In the genomic region with DNA sequence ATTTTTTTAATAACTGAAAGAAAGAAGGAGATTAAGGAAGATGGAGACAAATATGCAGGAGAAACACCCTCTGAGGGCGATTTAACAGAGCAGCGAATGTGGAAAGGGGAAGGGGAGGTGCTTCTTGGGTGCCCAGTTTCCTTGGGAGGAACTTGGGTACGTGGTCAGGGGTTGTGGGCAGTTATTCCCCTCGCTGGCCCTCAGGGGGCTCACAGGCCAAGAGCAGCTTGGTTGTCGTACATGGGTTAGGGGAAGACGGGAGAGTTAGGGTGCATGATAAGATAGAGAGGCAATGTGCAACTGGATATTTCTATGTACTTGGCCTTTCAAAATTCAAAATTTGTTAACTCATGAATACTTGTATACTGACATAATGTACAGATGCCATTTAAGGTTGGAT, we compare ENCODE assay signal across 1 cellular context.
TF ChIP-seq lines count a peak whose summit lies in the region.

No MANE protein-coding gene starts in this region.

TF ChIP-seq in WTC11, 78 proteins besides CTCF, POLR2A, EP300 and RAD21 (continued from another document):
- no peak for TF ChIP-seq NR1H2 (CRISPR knock-in tag; IDR thresholded peaks at IDR 0.05)
- TF ChIP-seq, protein P1, sequence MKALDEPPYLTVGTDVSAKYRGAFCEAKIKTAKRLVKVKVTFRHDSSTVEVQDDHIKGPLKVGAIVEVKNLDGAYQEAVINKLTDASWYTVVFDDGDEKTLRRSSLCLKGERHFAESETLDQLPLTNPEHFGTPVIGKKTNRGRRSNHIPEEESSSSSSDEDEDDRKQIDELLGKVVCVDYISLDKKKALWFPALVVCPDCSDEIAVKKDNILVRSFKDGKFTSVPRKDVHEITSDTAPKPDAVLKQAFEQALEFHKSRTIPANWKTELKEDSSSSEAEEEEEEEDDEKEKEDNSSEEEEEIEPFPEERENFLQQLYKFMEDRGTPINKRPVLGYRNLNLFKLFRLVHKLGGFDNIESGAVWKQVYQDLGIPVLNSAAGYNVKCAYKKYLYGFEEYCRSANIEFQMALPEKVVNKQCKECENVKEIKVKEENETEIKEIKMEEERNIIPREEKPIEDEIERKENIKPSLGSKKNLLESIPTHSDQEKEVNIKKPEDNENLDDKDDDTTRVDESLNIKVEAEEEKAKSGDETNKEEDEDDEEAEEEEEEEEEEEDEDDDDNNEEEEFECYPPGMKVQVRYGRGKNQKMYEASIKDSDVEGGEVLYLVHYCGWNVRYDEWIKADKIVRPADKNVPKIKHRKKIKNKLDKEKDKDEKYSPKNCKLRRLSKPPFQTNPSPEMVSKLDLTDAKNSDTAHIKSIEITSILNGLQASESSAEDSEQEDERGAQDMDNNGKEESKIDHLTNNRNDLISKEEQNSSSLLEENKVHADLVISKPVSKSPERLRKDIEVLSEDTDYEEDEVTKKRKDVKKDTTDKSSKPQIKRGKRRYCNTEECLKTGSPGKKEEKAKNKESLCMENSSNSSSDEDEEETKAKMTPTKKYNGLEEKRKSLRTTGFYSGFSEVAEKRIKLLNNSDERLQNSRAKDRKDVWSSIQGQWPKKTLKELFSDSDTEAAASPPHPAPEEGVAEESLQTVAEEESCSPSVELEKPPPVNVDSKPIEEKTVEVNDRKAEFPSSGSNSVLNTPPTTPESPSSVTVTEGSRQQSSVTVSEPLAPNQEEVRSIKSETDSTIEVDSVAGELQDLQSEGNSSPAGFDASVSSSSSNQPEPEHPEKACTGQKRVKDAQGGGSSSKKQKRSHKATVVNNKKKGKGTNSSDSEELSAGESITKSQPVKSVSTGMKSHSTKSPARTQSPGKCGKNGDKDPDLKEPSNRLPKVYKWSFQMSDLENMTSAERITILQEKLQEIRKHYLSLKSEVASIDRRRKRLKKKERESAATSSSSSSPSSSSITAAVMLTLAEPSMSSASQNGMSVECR (CRISPR knock-in tag; IDR thresholded peaks at IDR 0.05; ENCODE audit: borderline replicate concordance), result no peak
- TF ChIP-seq, protein P2, sequence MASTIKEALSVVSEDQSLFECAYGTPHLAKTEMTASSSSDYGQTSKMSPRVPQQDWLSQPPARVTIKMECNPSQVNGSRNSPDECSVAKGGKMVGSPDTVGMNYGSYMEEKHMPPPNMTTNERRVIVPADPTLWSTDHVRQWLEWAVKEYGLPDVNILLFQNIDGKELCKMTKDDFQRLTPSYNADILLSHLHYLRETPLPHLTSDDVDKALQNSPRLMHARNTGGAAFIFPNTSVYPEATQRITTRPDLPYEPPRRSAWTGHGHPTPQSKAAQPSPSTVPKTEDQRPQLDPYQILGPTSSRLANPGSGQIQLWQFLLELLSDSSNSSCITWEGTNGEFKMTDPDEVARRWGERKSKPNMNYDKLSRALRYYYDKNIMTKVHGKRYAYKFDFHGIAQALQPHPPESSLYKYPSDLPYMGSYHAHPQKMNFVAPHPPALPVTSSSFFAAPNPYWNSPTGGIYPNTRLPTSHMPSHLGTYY (CRISPR knock-in tag; IDR thresholded peaks at IDR 0.05), result no peak
